In the genomic region with DNA sequence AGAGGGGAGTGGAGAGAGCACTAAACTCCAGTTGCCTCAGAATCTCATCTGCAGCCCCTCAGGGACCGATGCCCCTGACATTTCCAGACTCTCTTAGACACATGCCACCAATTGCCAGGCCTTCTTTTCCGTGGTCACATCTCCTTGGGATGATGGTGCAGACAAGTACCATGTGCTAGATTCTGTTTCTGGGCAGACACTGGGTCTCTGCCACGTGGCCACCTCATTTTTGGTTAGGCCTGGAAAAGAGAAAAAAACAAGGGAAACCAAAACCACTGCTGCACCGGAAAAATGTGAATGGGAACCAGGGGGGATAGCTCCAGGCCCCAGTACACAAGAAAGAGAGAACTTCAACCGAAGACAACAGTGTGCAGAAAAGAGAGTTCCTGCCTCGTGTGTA, we compare ENCODE assay signal across 19 cellular contexts.
"Had no signal": no experiment of that assay in that cellular context is flagged by ENCODE, and none has a peak within 500 bp of the region (broad histone marks: within the 10 kb centered on the region; RNA-seq: fewer than 3 reads in every experiment).

No MANE protein-coding gene starts in this region.

- H3K27me3 ChIP-seq: SJSA1 had no signal

- H3K27ac ChIP-seq: SJSA1, SK-N-MC had no signal

- H3K9me3 ChIP-seq: SJSA1 had no signal

- DNase-seq: IMR-90, MV-4-11, NCI-H1048, NCI-H1105, NCI-H1417, NCI-H1436 treated with DMSO at 0.1 percent for 48 hours, NCI-H1694, NCI-H1930, NCI-H2081, NCI-H2107, NCI-H2227 treated with DMSO at 0.1 percent for 48 hours, NCI-H524, NCI-H526 treated with DMSO at 0.1 percent for 48 hours, NCI-H774, Right ventricle myocardium superior, RPMI8226, SIG-M5 had no signal

- H3K36me3 ChIP-seq: SJSA1 had no signal

- H3K4me3 ChIP-seq: SJSA1, SK-N-MC had no signal

- H3K4me1 ChIP-seq: SJSA1 had no signal
